In the genomic region with DNA sequence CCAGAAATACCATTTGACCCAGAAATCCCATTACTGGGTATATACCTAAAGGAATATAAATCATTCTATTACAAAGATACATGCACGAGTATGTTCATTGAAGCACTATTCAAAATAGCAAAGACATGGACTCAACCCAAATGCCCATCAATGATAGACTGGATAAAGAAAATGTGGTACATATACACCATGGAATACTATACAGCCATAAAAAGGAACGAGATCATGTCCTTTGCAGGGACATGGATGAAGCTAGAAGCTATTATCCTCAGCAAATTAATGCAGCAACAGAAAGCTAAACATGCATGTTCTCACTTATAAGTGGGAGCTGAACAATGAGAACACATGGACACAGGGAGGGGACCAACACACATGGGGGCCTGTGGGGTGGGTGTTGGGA, we compare ENCODE assay signal across 9 cellular contexts. TPM values are rescaled to one million over a fixed set of nuclear protein-coding genes. Genes with fewer than 3 reads are reported as not detected.
DNase-seq lines count a peak whose midpoint lies in the region; ATAC-seq and TF ChIP-seq lines count a peak whose summit lies in the region.
"Not testable (repeated sequence)": the region's sequence is repeated elsewhere in the genome, so short reads cannot be mapped to it uniquely, and the experiment has no call there.
"Had no signal": no experiment of that assay in that cellular context is flagged by ENCODE, and none has a peak within 500 bp of the region (broad histone marks: within the 10 kb centered on the region; RNA-seq: fewer than 3 reads in every experiment).

No MANE protein-coding gene starts in this region.

- peak overlapping the region; percentile 91 to 96 for H3K4me3 Mint-ChIP-seq in H9
- peak overlapping the region; percentile 93 for H3K4me3 Mint-ChIP-seq in activated CD8-positive, alpha-beta T cell treated with anti-CD3 and anti-CD28 coated beads for 36 hours

- H3K56ac ChIP-seq in H9 (ENCODE audit: insufficient read length, low read depth, low read length): not testable (repeated sequence)

- H3K79me2 ChIP-seq in ACC112 (ENCODE audit: control insufficient read depth, insufficient read depth, low read length, unreplicated experiment); H9 (ENCODE audit: insufficient read depth, low read length): not testable (repeated sequence)

- not testable (repeated sequence) for DNase-seq in H9; Panc1 (ENCODE audit: low read depth, low spot score); activated CD8-positive, alpha-beta T cell treated with anti-CD3 and anti-CD28 coated beads for 36 hours; body of pancreas; foreskin fibroblast

- not testable (repeated sequence) for H2BK120ac ChIP-seq in H9 (ENCODE audit: low read depth, low read length, poor library complexity, severe bottlenecking)

- not testable (repeated sequence) for BruUV-seq in Panc1 (replicated peaks; lab: Mats Ljungman, UMichigan)

- intact Hi-C loops in Panc1 (cut with micrococcal nuclease; ENCODE audit: unreplicated experiment); body of pancreas (cut with DNase I): not testable (repeated sequence)
- intact Hi-C loops in activated CD8-positive, alpha-beta T cell treated with anti-CD3 and anti-CD28 coated beads for 36 hours (cut with micrococcal nuclease): loop anchor here (5.0 kb wide), 1 partner anchor 79 kb away; the partner anchor contains the start of gene TUFM

- in situ Hi-C loops in Panc1 (cut with HindIII; ENCODE audit: low pct_unique_long_range_greater_than_20kb, low sequenced_read_pairs): not testable (repeated sequence)

- H2AFZ ChIP-seq in ACC112 (ENCODE audit: low read length, unreplicated experiment); H9 (ENCODE audit: low read length): not testable (repeated sequence)

- not testable (repeated sequence) for H4K8ac ChIP-seq in H9 (replicated peaks; ENCODE audit: insufficient read length, low read depth, low read length)

- not testable (repeated sequence) for H3K79me1 ChIP-seq in H9 (ENCODE audit: insufficient read depth, low read depth, low read length, poor library complexity, severe bottlenecking)

- H3K4me1 Mint-ChIP-seq in H9: peaks cover 17 to 21% of the 10 kb centered on the region in 2 experiments
- peaks cover 27% of the 10 kb centered on the region for H3K4me1 Mint-ChIP-seq in activated CD8-positive, alpha-beta T cell treated with anti-CD3 and anti-CD28 coated beads for 36 hours (ENCODE audit: low read depth)

- H3K14ac ChIP-seq in H9 (ENCODE audit: insufficient read depth, low read length): not testable (repeated sequence)

- not testable (repeated sequence) for H3K9me3 Mint-ChIP-seq in H9; activated CD8-positive, alpha-beta T cell treated with anti-CD3 and anti-CD28 coated beads for 36 hours

- not testable (repeated sequence) for H2AK5ac ChIP-seq in H9 (ENCODE audit: insufficient read length, low read length)

- not testable (repeated sequence) for H3K36me3 ChIP-seq in ACC112 (ENCODE audit: insufficient read depth, low read length); Panc1 (ENCODE audit: control insufficient read depth, insufficient read depth, low read length); body of pancreas (replicated peaks in 1 of 2; ENCODE audit: insufficient read depth in 1 of 2, low read depth in 2 of 2); mucosa of rectum (ENCODE audit: control insufficient read depth in 2 of 2, insufficient read depth in 2 of 2, low read length in 2 of 2); skeletal muscle tissue (ENCODE audit: control insufficient read depth in 3 of 3, insufficient read depth in 3 of 3, low read length in 3 of 3)

- CTCF ChIA-PET in Panc1 (lab: Charles Lee): not testable (repeated sequence)
- CTCF ChIA-PET in activated CD8-positive, alpha-beta T cell treated with anti-CD3 and anti-CD28 coated beads for 36 hours (lab: Charles Lee): interaction anchor here (0.7 to 12.2 kb wide), 3 partner anchors 10 to 53 kb away, joined by 3 to 87 read pairs (median 4); no protein-coding TSS in a partner anchor

- peaks cover 12% of the 10 kb centered on the region for H3K23me2 ChIP-seq in H9 (ENCODE audit: insufficient read length, low read depth, low read length, poor library complexity, severe bottlenecking)

- H3K36me3 Mint-ChIP-seq in H9 (ENCODE audit: insufficient read depth in 1 of 3, low read depth in 3 of 3); activated CD8-positive, alpha-beta T cell treated with anti-CD3 and anti-CD28 coated beads for 36 hours (ENCODE audit: low read depth): not testable (repeated sequence)

- H2BK5ac ChIP-seq in H9 (ENCODE audit: insufficient read length, low read length): not testable (repeated sequence)

- not testable (repeated sequence) for H3K27ac ChIP-seq in ACC112 (ENCODE audit: low read depth, low read length); H9 (ENCODE audit: insufficient read length, low read depth, low read length); skeletal muscle tissue (ENCODE audit: low read depth, low read length)
- H3K27ac ChIP-seq in Panc1 (ENCODE audit: low read length): peak overlapping the region; percentile 98
- H3K27ac ChIP-seq in body of pancreas: peak overlapping the region in 3 of 4 donors; percentile 84 to 100 (median 98)
- peak overlapping the region; percentile 99 to 100 for H3K27ac ChIP-seq in mucosa of rectum (ENCODE audit: low read depth in 2 of 2, low read length in 2 of 2)

- peak overlapping the region in 1 of 3 experiments; percentile 98; a peak in 1 of 7 replicates for H3K27ac Mint-ChIP-seq in H9
- H3K27ac Mint-ChIP-seq in activated CD8-positive, alpha-beta T cell treated with anti-CD3 and anti-CD28 coated beads for 36 hours: peak overlapping the region; percentile 97

- H2BK15ac ChIP-seq in H9 (ENCODE audit: low read depth, low read length): not testable (repeated sequence)

- POLR2A ChIA-PET in Panc1 (lab: Charles Lee): not testable (repeated sequence)
- POLR2A ChIA-PET in activated CD8-positive, alpha-beta T cell treated with anti-CD3 and anti-CD28 coated beads for 36 hours (lab: Charles Lee): interaction anchor here (0.6 to 1.9 kb wide), 8 partner anchors 19 to 104 kb away, joined by 3 to 7 read pairs (median 4); partner anchors contain the start of genes ATXN2L, SH2B1 and TUFM

- not testable (repeated sequence) for ATAC-seq in Panc1; activated CD8-positive, alpha-beta T cell treated with anti-CD3 and anti-CD28 coated beads for 36 hours; body of pancreas

- H4K91ac ChIP-seq in H9 (ENCODE audit: insufficient read length, low read depth, low read length): not testable (repeated sequence)

- H3T11ph ChIP-seq in H9 (ENCODE audit: low read length): not testable (repeated sequence)

- not testable (repeated sequence) for H3K9me3 ChIP-seq in H9 (ENCODE audit: control insufficient read depth, low read depth, low read length); Panc1 (ENCODE audit: control insufficient read depth, insufficient read depth, low read depth, low read length); body of pancreas; mucosa of rectum (ENCODE audit: control insufficient read depth in 2 of 2, low read length in 2 of 2); skeletal muscle tissue (ENCODE audit: control insufficient read depth in 3 of 3, low read length in 3 of 3)

- not testable (repeated sequence) for H4K5ac ChIP-seq in H9 (ENCODE audit: insufficient read length, low read depth, low read length)

- not testable (repeated sequence) for H3K4ac ChIP-seq in H9 (ENCODE audit: low read depth, low read length)

- not testable (repeated sequence) for H3K9ac ChIP-seq in H9 (ENCODE audit: extremely low read depth, insufficient read length, low read length)
- peak overlapping the region in 1 of 2 donors; percentile 92 for H3K9ac ChIP-seq in mucosa of rectum (ENCODE audit: low read depth in 1 of 2, low read length in 2 of 2)
- peak overlapping the region in 1 of 3 donors; percentile 97 for H3K9ac ChIP-seq in skeletal muscle tissue (ENCODE audit: low read depth in 1 of 3, low read length in 3 of 3)

- not testable (repeated sequence) for H4K20me1 ChIP-seq in H9 (ENCODE audit: control insufficient read depth, insufficient read depth, insufficient read length)

- H3K4me2 ChIP-seq in H9 (ENCODE audit: insufficient read depth, insufficient read length, low read length): peak overlapping the region; percentile 100

- not testable (repeated sequence) for H3K27me3 ChIP-seq in ACC112 (ENCODE audit: insufficient read depth, low read length); H9 (ENCODE audit: insufficient read depth, low read length); Panc1 (ENCODE audit: control insufficient read depth, insufficient read depth, low read length); body of pancreas; mucosa of rectum (ENCODE audit: control insufficient read depth in 2 of 2, insufficient read depth in 2 of 2, low read length in 2 of 2); skeletal muscle tissue (ENCODE audit: control insufficient read depth in 3 of 3, insufficient read depth in 3 of 3, low read length in 3 of 3)

- not testable (repeated sequence) for H3K18ac ChIP-seq in H9 (ENCODE audit: insufficient read length, low read depth, low read length)

- H3K23ac ChIP-seq in H9 (ENCODE audit: insufficient read length, low read depth, low read length): not testable (repeated sequence)

- H2BK20ac ChIP-seq in H9 (ENCODE audit: low read depth, low read length, poor library complexity, severe bottlenecking): not testable (repeated sequence)

- WGBS in H9 (ENCODE audit: extremely low coverage, insufficient read length, low lambda C conversion rate): no CpG with 5 or more reads among the region's 2 CpGs
- 63 to 68% methylated on average over 2 of the region's 2 CpGs for WGBS in body of pancreas, 2 donors

- H3K4me3 ChIP-seq in ACC112 (ENCODE audit: low read depth, low read length): peak overlapping the region; percentile 84
- H3K4me3 ChIP-seq in Panc1 (ENCODE audit: low read depth in 2 of 2, low read length in 2 of 2): peak overlapping the region; percentile 81 to 82
- not testable (repeated sequence) for H3K4me3 ChIP-seq in body of pancreas
- peak overlapping the region; percentile 81 to 84 for H3K4me3 ChIP-seq in foreskin fibroblast (ENCODE audit: low read depth in 1 of 2, low read length in 2 of 2)
- peak overlapping the region; percentile 81 to 82 for H3K4me3 ChIP-seq in mucosa of rectum (ENCODE audit: low read length in 2 of 2)
- peak overlapping the region in 2 of 3 donors; percentile 88 for H3K4me3 ChIP-seq in skeletal muscle tissue (ENCODE audit: low read length in 3 of 3)

- H2BK12ac ChIP-seq in H9 (ENCODE audit: insufficient read length, low read depth, low read length): not testable (repeated sequence)

- H3K27me3 Mint-ChIP-seq in H9 (ENCODE audit: low read depth); activated CD8-positive, alpha-beta T cell treated with anti-CD3 and anti-CD28 coated beads for 36 hours: not testable (repeated sequence)

- TF ChIP-seq POLR2A in body of pancreas (IDR thresholded peaks at IDR 0.05): not testable (repeated sequence)

- not testable (repeated sequence) for H3K4me1 ChIP-seq in ACC112 (ENCODE audit: control insufficient read depth, insufficient read depth, low read length, unreplicated experiment); H9 (ENCODE audit: insufficient read depth, low read length); Panc1 (ENCODE audit: control insufficient read depth, insufficient read depth, low read length)
- H3K4me1 ChIP-seq in body of pancreas: peaks cover 25% of the 10 kb centered on the region
- peaks cover 14 to 16% of the 10 kb centered on the region in 2 donors for H3K4me1 ChIP-seq in mucosa of rectum (ENCODE audit: control insufficient read depth in 2 of 2, insufficient read depth in 2 of 2, low read length in 2 of 2)
- H3K4me1 ChIP-seq in skeletal muscle tissue (ENCODE audit: control insufficient read depth in 3 of 3, insufficient read depth in 3 of 3, low read length in 3 of 3): peaks cover 7 to 13% (median 8%) of the 10 kb centered on the region in 3 donors

- not testable (repeated sequence) for TF ChIP-seq CTCF in H9 (conservative IDR thresholded peaks at IDR 0.05); Panc1 (IDR thresholded peaks at IDR 0.05); activated CD8-positive, alpha-beta T cell treated with anti-CD3 and anti-CD28 coated beads for 36 hours (IDR thresholded peaks at IDR 0.05); body of pancreas (IDR thresholded peaks at IDR 0.05); foreskin fibroblast (IDR thresholded peaks at IDR 0.05; ENCODE audit: low read depth, low read length)

RNA-seq across cellular contexts. Expression of gene RABEP2, which starts 1.2 kb away (rescaled TPM):
- total RNA-seq in H9 (2021): 14.4 and 17.5 TPM in 2 replicates
- total RNA-seq in Panc1 (2021; ENCODE audit: unreplicated experiment): 24.8 TPM
- 36.9 TPM for polyA plus RNA-seq in Panc1 (2012; ENCODE audit: insufficient read length)
- total RNA-seq in activated CD8-positive, alpha-beta T cell treated with anti-CD3 and anti-CD28 coated beads for 36 hours: 10 to 100 TPM; 13.1 to 14.0 TPM
- 100 to 1,000 TPM in 1 of 2 donors, 10 to 100 TPM in 1; 27.2 to 118 TPM for total RNA-seq in body of pancreas
- total RNA-seq in skeletal muscle tissue: 11.0 TPM

RNA-seq across cellular contexts. Expression of gene CD19, which starts 5.5 kb away (rescaled TPM):
- total RNA-seq in H9 (2021) (0.50 and 1.4 TPM in 2 replicates), Panc1 (2021; ENCODE audit: unreplicated experiment) (not detected), body of pancreas (not detected), skeletal muscle tissue (2.1 TPM)
- not detected for polyA plus RNA-seq in Panc1 (2012; ENCODE audit: insufficient read length)
- total RNA-seq in activated CD8-positive, alpha-beta T cell treated with anti-CD3 and anti-CD28 coated beads for 36 hours: 1 to 10 TPM; 1.1 to 1.3 TPM
- total RNA-seq: HT-29 had no signal

RNA-seq across cellular contexts. Expression of gene NFATC2IP, which starts 24.5 kb away (rescaled TPM):
- total RNA-seq in H9 (2021) (68.8 and 73.8 TPM in 2 replicates), Panc1 (2021; ENCODE audit: unreplicated experiment) (47.3 TPM), body of pancreas (10 to 100 TPM; 20.0 to 65.6 TPM), skeletal muscle tissue (13.6 TPM)
- 30.5 TPM for polyA plus RNA-seq in Panc1 (2012; ENCODE audit: insufficient read length)
- total RNA-seq in activated CD8-positive, alpha-beta T cell treated with anti-CD3 and anti-CD28 coated beads for 36 hours: 10 to 100 TPM; 63.8 to 71.8 TPM

RNA-seq across cellular contexts. Expression of gene ATP2A1, which starts 48.0 kb away (rescaled TPM):
- total RNA-seq in H9 (2021) (3.9 and 4.6 TPM in 2 replicates), Panc1 (2021; ENCODE audit: unreplicated experiment) (2.9 TPM), body of pancreas (not detected), skeletal muscle tissue (502 TPM)
- polyA plus RNA-seq in Panc1 (2012; ENCODE audit: insufficient read length): 2.7 TPM
- total RNA-seq in activated CD8-positive, alpha-beta T cell treated with anti-CD3 and anti-CD28 coated beads for 36 hours: 1 to 10 TPM; 2.1 to 2.5 TPM

RNA-seq across cellular contexts. Expression of gene SPNS1, which starts 48.3 kb away (rescaled TPM):
- total RNA-seq in H9 (2021) (38.6 and 40.2 TPM in 2 replicates), Panc1 (2021; ENCODE audit: unreplicated experiment) (79.1 TPM), body of pancreas (10 to 100 TPM; 11.2 to 23.1 TPM), skeletal muscle tissue (18.3 TPM)
- polyA plus RNA-seq in Panc1 (2012; ENCODE audit: insufficient read length): 84.3 TPM
- total RNA-seq in activated CD8-positive, alpha-beta T cell treated with anti-CD3 and anti-CD28 coated beads for 36 hours: 10 to 100 TPM; 14.6 to 18.2 TPM
